In genomic region chr15:51727141-51727897, GRCh38 we compare ENCODE assay signal across 2 cellular contexts.
TF ChIP-seq lines count a peak whose summit lies in the region.

No MANE protein-coding gene starts in this region.

TF ChIP-seq in HCT116, 20 proteins besides CTCF, POLR2A, EP300 and RAD21:
- TF ChIP-seq EGR1 (IDR thresholded peaks at IDR 0.05; ENCODE audit: low read depth) (no peak), TCF7L2 (IDR thresholded peaks at IDR 0.05; ENCODE audit: borderline replicate concordance, extremely low read depth, insufficient read depth, insufficient read length) (no peak), EZH2 (IDR thresholded peaks at IDR 0.05) (no peak), EZH2phosphoT487 (IDR thresholded peaks at IDR 0.05; ENCODE audit: borderline replicate concordance) (no peak), ZFX (IDR thresholded peaks at IDR 0.05) (no peak), ATF3 (IDR thresholded peaks at IDR 0.05) (no peak), ELF1 (IDR thresholded peaks at IDR 0.05; ENCODE audit: borderline replicate concordance, low read depth) (no peak), ZNF274 (IDR thresholded peaks at IDR 0.05; ENCODE audit: low read depth, low read length) (no peak), SRF (IDR thresholded peaks at IDR 0.05; ENCODE audit: low read depth) (no peak), SIN3A (IDR thresholded peaks at IDR 0.05; ENCODE audit: low read depth) (no peak)
TF ChIP-seq in HCT116: peak in this region for 0.

TF ChIP-seq in K562, 482 proteins besides CTCF, POLR2A, EP300 and RAD21:
- TF ChIP-seq SOX6 (IDR thresholded peaks at IDR 0.05) = peak; percentile 51
- no peak for TF ChIP-seq ZKSCAN3 (CRISPR knock-in tag; IDR thresholded peaks at IDR 0.05)
- TF ChIP-seq C11orf30 (IDR thresholded peaks at IDR 0.05; ENCODE audit: low read depth) = peak; percentile 25
- TF ChIP-seq PBX2 (CRISPR knock-in tag; IDR thresholded peaks at IDR 0.05; ENCODE audit: low read depth) = 0 out of 2 replicates have a peak, but pooled peaks have one; percentile 8
- TF ChIP-seq PBX2 (tag; conservative IDR thresholded peaks at IDR 0.05; ENCODE audit: low read depth) = peak; percentile 62
- TF ChIP-seq MEIS2 (IDR thresholded peaks at IDR 0.05; ENCODE audit: partially characterized antibody) = peak; percentile 81
- no peak for TF ChIP-seq CXXC5 (CRISPR knock-in tag; IDR thresholded peaks at IDR 0.05)
- TF ChIP-seq ZNF785 (CRISPR knock-in tag; IDR thresholded peaks at IDR 0.05) = no peak
- no peak for TF ChIP-seq FOXJ2 (tag; IDR thresholded peaks at IDR 0.05)
- TF ChIP-seq TRIM28 (IDR thresholded peaks at IDR 0.05) = no peak
- peak; percentile 37; the same call in 1 of the 2 replicates for TF ChIP-seq FOSL1 (tag; conservative IDR thresholded peaks at IDR 0.05)
- peak; percentile 36; the same call in 1 of the 2 replicates for TF ChIP-seq HDGF (IDR thresholded peaks at IDR 0.05)
- peak; percentile 55 for TF ChIP-seq ZNF316 (IDR thresholded peaks at IDR 0.05)
- TF ChIP-seq ARID2 (IDR thresholded peaks at IDR 0.05) = 0 out of 2 replicates have a peak, but pooled peaks have one; percentile 48
- peak; percentile 73 for TF ChIP-seq HMBOX1 (IDR thresholded peaks at IDR 0.05)
- no peak for TF ChIP-seq TCF7L2 (IDR thresholded peaks at IDR 0.05; ENCODE audit: low read depth, low read length)
- peak; percentile 23; the same call in 1 of the 2 replicates for TF ChIP-seq ATF3 (IDR thresholded peaks at IDR 0.05)
- TF ChIP-seq ATF3 (CRISPR knock-in tag; conservative IDR thresholded peaks at IDR 0.05) = no peak
- TF ChIP-seq JUND (IDR thresholded peaks at IDR 0.05; ENCODE audit: borderline replicate concordance, low read depth, low read length) = no peak
- peak; percentile 67; the same call in 2 of the 3 replicates for TF ChIP-seq JUND (tag; IDR thresholded peaks at IDR 0.05; ENCODE audit: borderline replicate concordance, low read depth, low read length)
- 0 out of 2 replicates have a peak, but pooled peaks have one; percentile 6 for TF ChIP-seq MAFK (IDR thresholded peaks at IDR 0.05; ENCODE audit: low read length)
